In genomic region chr7:96637531-96637930, GRCh38 we compare ENCODE assay signal across 21 cellular contexts.
DNase-seq lines count a peak whose midpoint lies in the region; ATAC-seq and TF ChIP-seq lines count a peak whose summit lies in the region.
"Had no signal": no experiment of that assay in that cellular context is flagged by ENCODE, and none has a peak within 500 bp of the region (broad histone marks: within the 10 kb centered on the region; RNA-seq: fewer than 3 reads in every experiment).

No MANE protein-coding gene starts in this region.

- H3K36me3 Mint-ChIP-seq in nephron progenitor cell (ENCODE audit: low read depth) (no peaks in the 10 kb centered on the region), type B pancreatic cell (no peaks in the 10 kb centered on the region)
- H3K36me3 Mint-ChIP-seq: CD8-positive, alpha-beta T cell had no signal

- no peaks in the 10 kb centered on the region for H3K27me3 ChIP-seq in right atrium auricular region
- no peaks in the 10 kb centered on the region for H3K27me3 ChIP-seq in GM23248 (replicated peaks; ENCODE audit: insufficient read depth)
- H3K27me3 ChIP-seq: BLaER1 had no signal

- H3K36me3 ChIP-seq in right atrium auricular region (no peaks in the 10 kb centered on the region), GM23248 (ENCODE audit: low read depth) (no peaks in the 10 kb centered on the region)
- H3K36me3 ChIP-seq: BLaER1 had no signal

- H3K27ac Mint-ChIP-seq in nephron progenitor cell (peak overlapping the region; percentile 5), type B pancreatic cell (peak overlapping the region; percentile 6)
- H3K27ac Mint-ChIP-seq: B cell; CD4-positive, CD25-positive, alpha-beta regulatory T cell; CD8-positive, alpha-beta T cell; GM23338; H9 had no signal

- H3K9me2 ChIP-seq in GM23248 (ENCODE audit: insufficient read depth): no peaks in the 10 kb centered on the region

- peaks cover 0 to 12% of the 10 kb centered on the region in 2 donors for H3K4me1 ChIP-seq in right atrium auricular region
- no peaks in the 10 kb centered on the region for H3K4me1 ChIP-seq in GM23248 (ENCODE audit: insufficient read depth)
- H3K4me1 ChIP-seq: BLaER1, Caco-2 had no signal

- H4K20me1 ChIP-seq in GM23248 (ENCODE audit: insufficient read depth): no peaks in the 10 kb centered on the region
- H4K20me1 ChIP-seq: BLaER1 had no signal

- H3K9me3 ChIP-seq in right atrium auricular region (no peaks in the 10 kb centered on the region), GM23248 (ENCODE audit: low read depth) (no peaks in the 10 kb centered on the region)
- H3K9me3 ChIP-seq: BLaER1, Caco-2 had no signal

- no peaks in the 10 kb centered on the region for H3K79me2 ChIP-seq in GM23248 (ENCODE audit: insufficient read depth)

- no peaks in the 10 kb centered on the region for H3F3A ChIP-seq in GM23248 (ENCODE audit: insufficient read depth)

- H3K4me3 Mint-ChIP-seq in nephron progenitor cell (no peak overlapping the region), type B pancreatic cell (no peak overlapping the region)
- H3K4me3 Mint-ChIP-seq: B cell; CD4-positive, CD25-positive, alpha-beta regulatory T cell; CD8-positive, alpha-beta T cell; GM23338; H9 had no signal

- in situ Hi-C loops in GM23248 (cut with MboI): no loop called here

- no peak overlapping the region for H3K4me3 ChIP-seq in right atrium auricular region
- no peak overlapping the region for H3K4me3 ChIP-seq in GM23248
- H3K4me3 ChIP-seq: BLaER1, GM12878, GM23338 had no signal

- H3K9me3 Mint-ChIP-seq in nephron progenitor cell: no peaks in the 10 kb centered on the region
- no peaks in the 10 kb centered on the region for H3K9me3 Mint-ChIP-seq in type B pancreatic cell
- H3K9me3 Mint-ChIP-seq: CD8-positive, alpha-beta T cell; GM23338; H9 had no signal

- H3K27me3 Mint-ChIP-seq in nephron progenitor cell (ENCODE audit: low read depth, poor library complexity) (no peaks in the 10 kb centered on the region), type B pancreatic cell (no peaks in the 10 kb centered on the region)
- H3K27me3 Mint-ChIP-seq: B cell; CD4-positive, CD25-positive, alpha-beta regulatory T cell had no signal

- intact Hi-C loops in Right ventricle myocardium superior (cut with DNase I): no loop called here

- no peak for DNase-seq in right atrium auricular region (ENCODE audit: low spot score)
- no peak for DNase-seq in Right ventricle myocardium superior
- peak; percentile 77 for DNase-seq in left kidney (ENCODE audit: low read depth, low spot score)
- no peak for DNase-seq in nephron progenitor cell
- no peak for DNase-seq in type B pancreatic cell (ENCODE audit: extremely low spot score, unreplicated experiment)
- DNase-seq in retina: no peak
- DNase-seq in GM23248: no peak
- no peak for DNase-seq in activated CD4-positive, alpha-beta T cell treated with anti-CD3 and anti-CD28 coated beads for 48 hours
- DNase-seq: Caco-2; CD4-positive, CD25-positive, alpha-beta regulatory T cell; CD8-positive, alpha-beta T cell; DMS79; EL; GDM1; H9 had no signal

- no peak overlapping the region for H2AFZ ChIP-seq in GM23248
- H2AFZ ChIP-seq: GM23338 had no signal

- H3K4me2 ChIP-seq in GM23248 (ENCODE audit: unreplicated experiment): no peak overlapping the region
- H3K4me2 ChIP-seq: BLaER1, GM23338 had no signal

- peak overlapping the region; percentile 15 to 79 for H3K27ac ChIP-seq in right atrium auricular region
- H3K27ac ChIP-seq in GM23248: no peak overlapping the region
- H3K27ac ChIP-seq: BLaER1, C4-2B had no signal

- TF ChIP-seq CTCF in right atrium auricular region (IDR thresholded peaks at IDR 0.05) (no peak), nephron progenitor cell (IDR thresholded peaks at IDR 0.05) (no peak), type B pancreatic cell (conservative IDR thresholded peaks at IDR 0.05) (no peak)

- ATAC-seq in Right ventricle myocardium superior (ENCODE audit: poor library complexity): no peak
- ATAC-seq: CD8-positive, alpha-beta T cell; GM12878; GM23338; HCT116 had no signal

- H3K4me1 Mint-ChIP-seq in nephron progenitor cell (peaks cover 11% of the 10 kb centered on the region), type B pancreatic cell (ENCODE audit: unreplicated experiment) (peaks cover 7% of the 10 kb centered on the region)
- H3K4me1 Mint-ChIP-seq: B cell; CD4-positive, CD25-positive, alpha-beta regulatory T cell; H9 had no signal

- no peak overlapping the region for H3K9ac ChIP-seq in GM23248
- H3K9ac ChIP-seq: BLaER1 had no signal
